In the genomic region with DNA sequence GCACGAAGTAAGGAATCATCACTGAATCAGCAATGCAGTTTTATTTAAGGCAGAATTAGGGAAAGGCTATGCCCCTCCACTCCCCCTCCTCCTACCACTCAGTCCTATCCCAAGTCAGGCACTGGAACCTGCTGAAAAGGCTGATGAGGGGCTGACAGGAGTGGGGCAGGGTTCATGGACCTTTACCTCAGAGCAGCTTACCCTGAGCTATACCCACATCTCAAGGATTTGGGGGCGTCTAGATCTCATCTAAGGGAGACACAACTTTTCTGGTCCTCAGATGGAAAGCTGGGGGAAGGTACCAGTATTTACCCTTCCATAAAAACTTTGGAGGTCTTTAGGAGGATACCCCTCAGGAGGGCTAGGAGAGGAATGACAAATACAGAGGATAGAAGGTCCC, we compare ENCODE assay signal across 18 cellular contexts.
"Had no signal": no experiment of that assay in that cellular context is flagged by ENCODE, and none has a peak within 500 bp of the region (broad histone marks: within the 10 kb centered on the region; RNA-seq: fewer than 3 reads in every experiment).

No MANE protein-coding gene starts in this region.

- H3K9me3 ChIP-seq: esophagus squamous epithelium, gastroesophageal sphincter, spleen had no signal

- H3K27ac Mint-ChIP-seq: activated CD4-positive, alpha-beta T cell treated with anti-CD3 and anti-CD28 coated beads, Interleukin-2, amount 10 ng/mL, durations not matched to agents 7 days and 5 days; activated CD8-positive, alpha-beta T cell treated with anti-CD3 and anti-CD28 coated beads, Interleukin-2, amount 10 ng/mL, durations not matched to agents 7 days and 5 days; activated naive CD8-positive, alpha-beta T cell treated with anti-CD3 and anti-CD28 coated beads for 36 hours; T-helper 1 cell treated with Interleukin-12 subunit alpha and Interleukin-12 subunit beta and Interleukin-4 antibody, amounts not matched to agents 30 μg/mL and 1 μg/mL, for 36 hours had no signal

- H3K4me3 Mint-ChIP-seq: activated CD4-positive, alpha-beta T cell treated with anti-CD3 and anti-CD28 coated beads, Interleukin-2, amount 10 ng/mL, durations not matched to agents 7 days and 5 days; activated CD8-positive, alpha-beta T cell treated with anti-CD3 and anti-CD28 coated beads, Interleukin-2, amount 10 ng/mL, durations not matched to agents 7 days and 5 days; activated naive CD8-positive, alpha-beta T cell treated with anti-CD3 and anti-CD28 coated beads for 36 hours; naive thymus-derived CD8-positive, alpha-beta T cell; T-helper 1 cell treated with Interleukin-12 subunit alpha and Interleukin-12 subunit beta and Interleukin-4 antibody, amounts not matched to agents 30 μg/mL and 1 μg/mL, for 36 hours had no signal

- H3K27me3 Mint-ChIP-seq: activated CD4-positive, alpha-beta T cell treated with anti-CD3 and anti-CD28 coated beads, Interleukin-2, amount 10 ng/mL, durations not matched to agents 7 days and 5 days; activated naive CD8-positive, alpha-beta T cell treated with anti-CD3 and anti-CD28 coated beads for 36 hours; naive thymus-derived CD8-positive, alpha-beta T cell had no signal

- H3K27ac ChIP-seq: esophagus squamous epithelium, gastroesophageal sphincter, spleen, WERI-Rb-1 had no signal

- H3K9me3 Mint-ChIP-seq: activated CD4-positive, alpha-beta T cell treated with anti-CD3 and anti-CD28 coated beads, Interleukin-2, amount 10 ng/mL, durations not matched to agents 7 days and 5 days; activated naive CD8-positive, alpha-beta T cell treated with anti-CD3 and anti-CD28 coated beads for 36 hours; naive thymus-derived CD8-positive, alpha-beta T cell; T-helper 1 cell treated with Interleukin-12 subunit alpha and Interleukin-12 subunit beta and Interleukin-4 antibody, amounts not matched to agents 30 μg/mL and 1 μg/mL, for 36 hours had no signal

- H3K4me1 ChIP-seq: spleen had no signal

- H3K27me3 ChIP-seq: esophagus squamous epithelium, gastroesophageal sphincter, spleen had no signal

- DNase-seq: activated CD4-positive, alpha-beta T cell treated with anti-CD3 and anti-CD28 coated beads, Interleukin-2, amount 10 ng/mL, durations not matched to agents 7 days and 5 days; activated CD4-positive, CD25-positive, alpha-beta regulatory T cell treated with anti-CD3 and anti-CD28 coated beads, Interleukin-2, amount 50 U/mL, for 72 hours; activated CD8-positive, alpha-beta T cell treated with anti-CD3 and anti-CD28 coated beads, Interleukin-2, amount 10 ng/mL, durations not matched to agents 7 days and 5 days; activated naive CD4-positive, alpha-beta T cell treated with Interleukin-2 at 50 U/mL for 16 hours; activated naive CD8-positive, alpha-beta T cell treated with anti-CD3 and anti-CD28 coated beads for 36 hours; cerebellar nuclear complex; esophagus squamous epithelium; head of caudate nucleus; left colon; naive thymus-derived CD8-positive, alpha-beta T cell; retina; spleen; stimulated activated CD4-positive, alpha-beta T cell treated with anti-CD3 and anti-CD28 coated beads, Interleukin-4, amount 100 ng/mL, for 1 hour; stimulated activated naive CD4-positive, alpha-beta T cell treated with Interleukin-2 at 50 U/mL for 16 hours; WERI-Rb-1 had no signal

- H3K4me3 ChIP-seq: coronary artery, esophagus squamous epithelium, gastroesophageal sphincter, spleen had no signal

- ATAC-seq: activated CD8-positive, alpha-beta T cell treated with anti-CD3 and anti-CD28 coated beads, Interleukin-2, amount 10 ng/mL, durations not matched to agents 7 days and 5 days; gastroesophageal sphincter; left colon; naive thymus-derived CD8-positive, alpha-beta T cell had no signal
